8 cellular contexts compared by ENCODE assay signal in genomic region chr11:134036484-134037092, GRCh38. TPM values are rescaled to one million over a fixed set of nuclear protein-coding genes. Genes with fewer than 3 reads are reported as not detected.
A peak's percentile ranks its signal among the peaks of the same experiment; 100 is the strongest.
DNase-seq lines count a peak whose midpoint lies in the region; ATAC-seq and TF ChIP-seq lines count a peak whose summit lies in the region.

No MANE protein-coding gene starts in this region.

- peaks cover 77% of the 10 kb centered on the region for H3K4me1 ChIP-seq in rectal smooth muscle tissue (ENCODE audit: control insufficient read depth, insufficient read depth, low read length)

- no peak for TF ChIP-seq CTCF in GM06990 (IDR thresholded peaks at IDR 0.05; ENCODE audit: insufficient read depth, low read length, poor library complexity, severe bottlenecking)
- no peak for TF ChIP-seq CTCF in WI38 (IDR thresholded peaks at IDR 0.05; ENCODE audit: low read depth, low read length)
- no peak for TF ChIP-seq CTCF in foreskin fibroblast (IDR thresholded peaks at IDR 0.05; ENCODE audit: low read depth, low read length)

- no peak for DNase-seq in GM06990 (ENCODE audit: extremely low read depth, insufficient read length)
- peak in 1 of 2 donors; percentile 45 for DNase-seq in foreskin fibroblast
- DNase-seq in ureter (ENCODE audit: low spot score): no peak
- no peak for DNase-seq in NCI-H187 treated with DMSO at 0.1 percent for 48 hours (lab: John Stamatoyannopoulos, UW)
- DNase-seq in stimulated activated CD4-positive, alpha-beta T cell treated with anti-CD3 and anti-CD28 coated beads, Interleukin-4, amount 100 ng/mL, for 24 hours: no peak

- ATAC-seq in GM19397 (IDR thresholded peaks at IDR 0.05; ENCODE audit: unreplicated experiment): no peak

- no peaks in the 10 kb centered on the region for H3K36me3 ChIP-seq in GM06990 (ENCODE audit: control insufficient read depth, insufficient read depth, low read length)
- no peaks in the 10 kb centered on the region for H3K36me3 ChIP-seq in rectal smooth muscle tissue (ENCODE audit: control insufficient read depth, insufficient read depth, low read length)

- H3K27me3 ChIP-seq in GM06990 (replicated peaks; ENCODE audit: control insufficient read depth, insufficient read depth, low read length) (peaks cover 2% of the 10 kb centered on the region), rectal smooth muscle tissue (ENCODE audit: control insufficient read depth, insufficient read depth, low read length) (no peaks in the 10 kb centered on the region)

- H3K9ac ChIP-seq in rectal smooth muscle tissue (ENCODE audit: low read length): no peak overlapping the region

- peak overlapping the region; percentile 89 for H3K27ac ChIP-seq in rectal smooth muscle tissue (ENCODE audit: low read depth, low read length)

- peak overlapping the region; percentile 59 for H3K4me3 ChIP-seq in GM06990 (replicated peaks; ENCODE audit: low read depth, low read length)
- peak overlapping the region; percentile 65 for H3K4me3 ChIP-seq in WI38 (ENCODE audit: low read depth, low read length)
- peak overlapping the region; percentile 48 to 78 for H3K4me3 ChIP-seq in foreskin fibroblast (ENCODE audit: low read depth in 1 of 2, low read length in 2 of 2)
- H3K4me3 ChIP-seq in rectal smooth muscle tissue (ENCODE audit: low read length): peak overlapping the region; percentile 78

RNA-seq across cellular contexts. Expression of gene JAM3, which starts 32.3 kb away (rescaled TPM):
- 33.8 TPM for total RNA-seq in ureter
